In the genomic region with DNA sequence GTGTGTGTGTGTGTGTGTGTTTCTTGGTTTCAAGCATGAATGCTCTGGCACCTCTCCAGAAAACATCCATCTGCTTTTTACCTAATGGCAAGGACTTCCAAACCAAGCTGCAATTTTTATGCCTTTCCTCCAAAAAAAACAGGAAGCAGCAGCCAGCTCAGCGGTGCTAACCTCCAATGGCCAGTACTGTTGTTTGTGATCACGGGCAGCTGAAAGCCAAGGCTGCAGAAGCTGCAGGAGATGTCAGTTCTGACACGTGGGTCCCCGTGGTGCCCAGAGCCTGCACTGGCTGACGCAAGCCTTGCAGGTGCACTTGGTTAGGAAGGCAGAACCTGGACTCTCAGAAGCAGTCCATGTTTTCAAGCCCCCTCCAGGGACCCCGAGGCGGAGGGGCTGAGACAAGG, we compare ENCODE assay signal across 10 cellular contexts.
A peak's percentile ranks its signal among the peaks of the same experiment; 100 is the strongest.
DNase-seq lines count a peak whose midpoint lies in the region; ATAC-seq, FAIRE-seq and TF ChIP-seq lines count a peak whose summit lies in the region.
"Had no signal": no experiment of that assay in that cellular context is flagged by ENCODE, and none has a peak within 500 bp of the region (broad histone marks: within the 10 kb centered on the region; RNA-seq: fewer than 3 reads in every experiment).

No MANE protein-coding gene starts in this region.

- FAIRE-seq in kidney (lab: Jason Lieb, UNC) (no peak), GM12892 (lab: Jason Lieb, UNC) (no peak)

- peak overlapping the region in 2 of 10 experiments; percentile 9 to 34; a peak in 1 of 20 replicates for H3K4me3 ChIP-seq in BLaER1 treated with 17β-estradiol and CSF1 and Interleukin-3, amounts not matched to agents 10 nM and 100 nM
- H3K4me3 ChIP-seq in kidney (ENCODE audit: low read length in 2 of 2): no peak overlapping the region

- H3K4me1 ChIP-seq in BLaER1 treated with 17β-estradiol and CSF1 and Interleukin-3, amounts not matched to agents 10 nM and 100 nM: peaks cover 9 to 33% (median 24%) of the 10 kb centered on the region in 10 experiments; a peak in 19 of 20 replicates
- no peaks in the 10 kb centered on the region for H3K4me1 ChIP-seq in kidney (ENCODE audit: control insufficient read depth in 1 of 2, insufficient read depth in 1 of 2, low read depth in 1 of 2, low read length in 2 of 2)

- H4K20me1 ChIP-seq in BLaER1 treated with 17β-estradiol and CSF1 and Interleukin-3, amounts not matched to agents 10 nM and 100 nM: no peaks in the 10 kb centered on the region

- peak overlapping the region; percentile 57 to 86 (median 77) for H3K4me2 ChIP-seq in BLaER1 treated with 17β-estradiol and CSF1 and Interleukin-3, amounts not matched to agents 10 nM and 100 nM

- no peak for ATAC-seq in HG03378 (IDR thresholded peaks at IDR 0.05; ENCODE audit: unreplicated experiment)
- no peak for ATAC-seq in GM19452 (IDR thresholded peaks at IDR 0.05; ENCODE audit: unreplicated experiment)
- ATAC-seq: HCT116 had no signal

- peaks cover 3 to 70% (median 45%) of the 10 kb centered on the region in 11 experiments; a peak in 18 of 22 replicates for H3K9me3 ChIP-seq in BLaER1 treated with 17β-estradiol and CSF1 and Interleukin-3, amounts not matched to agents 10 nM and 100 nM (replicated peaks in 1 of 11)
- H3K9me3 ChIP-seq in kidney (ENCODE audit: control insufficient read depth in 1 of 2, low read length in 2 of 2): no peaks in the 10 kb centered on the region

- TF ChIP-seq CTCF in kidney (IDR thresholded peaks at IDR 0.05; ENCODE audit: borderline replicate concordance, extremely low read depth, insufficient read depth): no peak

- TF ChIP-seq POLR2A in GM12892 (IDR thresholded peaks at IDR 0.05; ENCODE audit: low read depth, low read length): no peak

- intact Hi-C loops in kidney (cut with DNase I): no loop called here

- peak; percentile 44 for DNase-seq in NCI-H1436 (lab: John Stamatoyannopoulos, UW)
- peak; percentile 10 for DNase-seq in amniotic epithelial cell (ENCODE audit: low read depth)
- peak; percentile 70 for DNase-seq in kidney
- no peak for DNase-seq in GM12892 (ENCODE audit: insufficient read length)
- DNase-seq in NCI-H187 treated with DMSO at 0.1 percent for 48 hours (lab: John Stamatoyannopoulos, UW): no peak
- DNase-seq: stimulated activated CD4-positive, alpha-beta T cell treated with anti-CD3 and anti-CD28 coated beads, Interleukin-4, amount 100 ng/mL, for 4 hours had no signal

- H3K27me3 ChIP-seq in BLaER1 treated with 17β-estradiol and CSF1 and Interleukin-3, amounts not matched to agents 10 nM and 100 nM: no peaks in the 10 kb centered on the region

- peak overlapping the region in 7 of 11 experiments; percentile 16 to 70 (median 55); a peak in 13 of 22 replicates for H3K27ac ChIP-seq in BLaER1 treated with 17β-estradiol and CSF1 and Interleukin-3, amounts not matched to agents 10 nM and 100 nM
- no peak overlapping the region for H3K27ac ChIP-seq in kidney (ENCODE audit: low read depth in 2 of 2, low read length in 2 of 2)

- H3K9ac ChIP-seq in BLaER1 treated with 17β-estradiol and CSF1 and Interleukin-3, amounts not matched to agents 10 nM and 100 nM: peak overlapping the region in 3 of 11 experiments; percentile 20 to 48 (median 46); a peak in 4 of 22 replicates
- no peak overlapping the region for H3K9ac ChIP-seq in kidney (ENCODE audit: low read length in 2 of 2)

- H3K36me3 ChIP-seq in BLaER1 treated with 17β-estradiol and CSF1 and Interleukin-3, amounts not matched to agents 10 nM and 100 nM: no peaks in the 10 kb centered on the region
- H3K36me3 ChIP-seq in kidney (ENCODE audit: control insufficient read depth in 1 of 2, insufficient read depth in 2 of 2, low read length in 2 of 2): no peaks in the 10 kb centered on the region

Comparison
In these comparisons a context has a peak if more than half of its experiments do, and no peak if none do; other contexts are left out.
1. H3K27ac ChIP-seq: peak in BLaER1 treated with 17β-estradiol and CSF1 and Interleukin-3, amounts not matched to agents 10 nM and 100 nM (7 of 11); none in kidney (0 of 2).
2. DNase-seq: peak in NCI-H1436 (single experiment), amniotic epithelial cell (single experiment) and kidney (single experiment); none in GM12892 (single experiment) and NCI-H187 treated with DMSO at 0.1 percent for 48 hours (single experiment).